Comparison of ENCODE assay signal across 8 cellular contexts in genomic region chr10:22003111-22003963, GRCh38. TPM values are rescaled to one million over a fixed set of nuclear protein-coding genes. Genes with fewer than 3 reads are reported as not detected.
DNase-seq lines count a peak whose midpoint lies in the region; ATAC-seq, FAIRE-seq and TF ChIP-seq lines count a peak whose summit lies in the region.

Gene DNAJC1, minus strand, starts transcription at chr10:22003730. Its CDS starts 296 bp downstream, at chr10:22003434.

- peak within 1 kb of the TSS; percentile 82 for H3K4me2 ChIP-seq in OCI-LY1 (ENCODE audit: low read length)

- peaks cover 19% of the 10 kb centered on the region for H3K4me1 Mint-ChIP-seq in mesothelial cell of epicardium

- FAIRE-seq in D721Med (lab: Jason Lieb, UNC) (no peak), endometrium (lab: Jason Lieb, UNC) (peak; percentile 15)

- H3K27me3 Mint-ChIP-seq in mesothelial cell of epicardium (ENCODE audit: low read depth): no peaks in the 10 kb centered on the region

- peak; percentile 94 for ATAC-seq in GM21515 (IDR thresholded peaks at IDR 0.05; ENCODE audit: unreplicated experiment)

- peak within 1 kb of the TSS; percentile 71 for H3K4me3 ChIP-seq in OCI-LY1 (ENCODE audit: low read depth, low read length, poor library complexity, severe bottlenecking)

- peak; percentile 75 for DNase-seq in D721Med (ENCODE audit: insufficient read length, low spot score)
- DNase-seq in HuH-7 (ENCODE audit: low spot score): peak; percentile 98
- peak; percentile 100 for DNase-seq in activated CD8-positive, alpha-beta memory T cell treated with anti-CD3 and anti-CD28 coated beads, Interleukin-2, amount 50 U/mL, for 4 hours
- DNase-seq in mesothelial cell of epicardium (ENCODE audit: low spot score in 2 of 2, unreplicated experiment in 2 of 2): peak; percentile 96 to 99
- peak; percentile 98 for DNase-seq in stimulated activated CD8-positive, alpha-beta memory T cell treated with anti-CD3 and anti-CD28 coated beads, Interleukin-15, amount 100 ng/mL, for 48 hours (ENCODE audit: low read depth in 2 of 2)

- peaks cover 6% of the 10 kb centered on the region for H3K36me3 Mint-ChIP-seq in mesothelial cell of epicardium

- no peak within 1 kb of the TSS for H3K27ac ChIP-seq in OCI-LY1 (ENCODE audit: low read depth, low read length, poor library complexity, severe bottlenecking)

- H4K20me1 ChIP-seq in OCI-LY1 (ENCODE audit: insufficient read depth, low read length): no peaks in the 10 kb centered on the region

- no peaks in the 10 kb centered on the region for H3K27me3 ChIP-seq in OCI-LY1 (ENCODE audit: insufficient read depth, low read length)

- no peaks in the 10 kb centered on the region for H3K36me3 ChIP-seq in OCI-LY1 (ENCODE audit: insufficient read depth, low read length)

- peaks cover 17% of the 10 kb centered on the region for H3K4me1 ChIP-seq in OCI-LY1 (ENCODE audit: insufficient read depth, low read length, severe bottlenecking)

- H3K4me3 Mint-ChIP-seq in mesothelial cell of epicardium: peak within 1 kb of the TSS; percentile 78

- H3K9me3 Mint-ChIP-seq in mesothelial cell of epicardium: peaks cover 24% of the 10 kb centered on the region

- H2AFZ ChIP-seq in OCI-LY1 (ENCODE audit: low read length): peak within 1 kb of the TSS; percentile 95

- TF ChIP-seq CTCF in D721Med (IDR thresholded peaks at IDR 0.05; ENCODE audit: insufficient read depth, missing control alignments): no peak
- TF ChIP-seq CTCF in OCI-LY1 (IDR thresholded peaks at IDR 0.05; ENCODE audit: low read length): 0 out of 2 replicates have a peak, but pooled peaks have one; percentile 9
- TF ChIP-seq CTCF in mesothelial cell of epicardium (IDR thresholded peaks at IDR 0.05; ENCODE audit: unreplicated experiment): no peak

- peak within 1 kb of the TSS; percentile 84 for H3K27ac Mint-ChIP-seq in mesothelial cell of epicardium

- H3K9me2 ChIP-seq in OCI-LY1 (ENCODE audit: low read depth, low read length): no peaks in the 10 kb centered on the region

- peak within 1 kb of the TSS; percentile 60 for H3K9ac ChIP-seq in OCI-LY1 (ENCODE audit: low read length)

- no peaks in the 10 kb centered on the region for H3K79me2 ChIP-seq in OCI-LY1 (ENCODE audit: insufficient read depth, low read length)

- no peaks in the 10 kb centered on the region for H3K9me3 ChIP-seq in OCI-LY1 (ENCODE audit: low read length)

- H3F3A ChIP-seq in OCI-LY1 (ENCODE audit: insufficient read depth, low read length): no peaks in the 10 kb centered on the region

RNA-seq across cellular contexts. Expression of gene DNAJC1, which starts in this region (rescaled TPM):
- total RNA-seq in mesothelial cell of epicardium: 23.7 to 27.2 TPM (median 26.2 TPM) in 3 replicates
